ENCODE assay signal across 1 cellular context in genomic region chr17:47815106-47815918, GRCh38.
TF ChIP-seq lines count a peak whose summit lies in the region.

No MANE protein-coding gene starts in this region.

TF ChIP-seq in GM23338, 12 proteins besides CTCF, POLR2A, EP300 and RAD21:
- TF ChIP-seq POLR2AphosphoS5 (IDR thresholded peaks at IDR 0.05; ENCODE audit: low read depth) (no peak), ZNF114 (CRISPR knock-in tag; IDR thresholded peaks at IDR 0.05) (no peak), ETS1 (IDR thresholded peaks at IDR 0.05) (no peak), EZH2 (IDR thresholded peaks at IDR 0.05; ENCODE audit: low read depth, unreplicated experiment) (no peak), NANOG (IDR thresholded peaks at IDR 0.05; ENCODE audit: borderline replicate concordance) (no peak), JUNB (IDR thresholded peaks at IDR 0.05; ENCODE audit: unreplicated experiment) (no peak), EZH2phosphoT487 (IDR thresholded peaks at IDR 0.05; ENCODE audit: unreplicated experiment) (no peak), CREB1 (CRISPR knock-in tag; IDR thresholded peaks at IDR 0.05; ENCODE audit: low read depth) (no peak), ZNF331 (CRISPR knock-in tag; IDR thresholded peaks at IDR 0.05; ENCODE audit: low read depth) (no peak), STAT1 (IDR thresholded peaks at IDR 0.05; ENCODE audit: unreplicated experiment) (no peak)
- TF ChIP-seq, protein P1, sequence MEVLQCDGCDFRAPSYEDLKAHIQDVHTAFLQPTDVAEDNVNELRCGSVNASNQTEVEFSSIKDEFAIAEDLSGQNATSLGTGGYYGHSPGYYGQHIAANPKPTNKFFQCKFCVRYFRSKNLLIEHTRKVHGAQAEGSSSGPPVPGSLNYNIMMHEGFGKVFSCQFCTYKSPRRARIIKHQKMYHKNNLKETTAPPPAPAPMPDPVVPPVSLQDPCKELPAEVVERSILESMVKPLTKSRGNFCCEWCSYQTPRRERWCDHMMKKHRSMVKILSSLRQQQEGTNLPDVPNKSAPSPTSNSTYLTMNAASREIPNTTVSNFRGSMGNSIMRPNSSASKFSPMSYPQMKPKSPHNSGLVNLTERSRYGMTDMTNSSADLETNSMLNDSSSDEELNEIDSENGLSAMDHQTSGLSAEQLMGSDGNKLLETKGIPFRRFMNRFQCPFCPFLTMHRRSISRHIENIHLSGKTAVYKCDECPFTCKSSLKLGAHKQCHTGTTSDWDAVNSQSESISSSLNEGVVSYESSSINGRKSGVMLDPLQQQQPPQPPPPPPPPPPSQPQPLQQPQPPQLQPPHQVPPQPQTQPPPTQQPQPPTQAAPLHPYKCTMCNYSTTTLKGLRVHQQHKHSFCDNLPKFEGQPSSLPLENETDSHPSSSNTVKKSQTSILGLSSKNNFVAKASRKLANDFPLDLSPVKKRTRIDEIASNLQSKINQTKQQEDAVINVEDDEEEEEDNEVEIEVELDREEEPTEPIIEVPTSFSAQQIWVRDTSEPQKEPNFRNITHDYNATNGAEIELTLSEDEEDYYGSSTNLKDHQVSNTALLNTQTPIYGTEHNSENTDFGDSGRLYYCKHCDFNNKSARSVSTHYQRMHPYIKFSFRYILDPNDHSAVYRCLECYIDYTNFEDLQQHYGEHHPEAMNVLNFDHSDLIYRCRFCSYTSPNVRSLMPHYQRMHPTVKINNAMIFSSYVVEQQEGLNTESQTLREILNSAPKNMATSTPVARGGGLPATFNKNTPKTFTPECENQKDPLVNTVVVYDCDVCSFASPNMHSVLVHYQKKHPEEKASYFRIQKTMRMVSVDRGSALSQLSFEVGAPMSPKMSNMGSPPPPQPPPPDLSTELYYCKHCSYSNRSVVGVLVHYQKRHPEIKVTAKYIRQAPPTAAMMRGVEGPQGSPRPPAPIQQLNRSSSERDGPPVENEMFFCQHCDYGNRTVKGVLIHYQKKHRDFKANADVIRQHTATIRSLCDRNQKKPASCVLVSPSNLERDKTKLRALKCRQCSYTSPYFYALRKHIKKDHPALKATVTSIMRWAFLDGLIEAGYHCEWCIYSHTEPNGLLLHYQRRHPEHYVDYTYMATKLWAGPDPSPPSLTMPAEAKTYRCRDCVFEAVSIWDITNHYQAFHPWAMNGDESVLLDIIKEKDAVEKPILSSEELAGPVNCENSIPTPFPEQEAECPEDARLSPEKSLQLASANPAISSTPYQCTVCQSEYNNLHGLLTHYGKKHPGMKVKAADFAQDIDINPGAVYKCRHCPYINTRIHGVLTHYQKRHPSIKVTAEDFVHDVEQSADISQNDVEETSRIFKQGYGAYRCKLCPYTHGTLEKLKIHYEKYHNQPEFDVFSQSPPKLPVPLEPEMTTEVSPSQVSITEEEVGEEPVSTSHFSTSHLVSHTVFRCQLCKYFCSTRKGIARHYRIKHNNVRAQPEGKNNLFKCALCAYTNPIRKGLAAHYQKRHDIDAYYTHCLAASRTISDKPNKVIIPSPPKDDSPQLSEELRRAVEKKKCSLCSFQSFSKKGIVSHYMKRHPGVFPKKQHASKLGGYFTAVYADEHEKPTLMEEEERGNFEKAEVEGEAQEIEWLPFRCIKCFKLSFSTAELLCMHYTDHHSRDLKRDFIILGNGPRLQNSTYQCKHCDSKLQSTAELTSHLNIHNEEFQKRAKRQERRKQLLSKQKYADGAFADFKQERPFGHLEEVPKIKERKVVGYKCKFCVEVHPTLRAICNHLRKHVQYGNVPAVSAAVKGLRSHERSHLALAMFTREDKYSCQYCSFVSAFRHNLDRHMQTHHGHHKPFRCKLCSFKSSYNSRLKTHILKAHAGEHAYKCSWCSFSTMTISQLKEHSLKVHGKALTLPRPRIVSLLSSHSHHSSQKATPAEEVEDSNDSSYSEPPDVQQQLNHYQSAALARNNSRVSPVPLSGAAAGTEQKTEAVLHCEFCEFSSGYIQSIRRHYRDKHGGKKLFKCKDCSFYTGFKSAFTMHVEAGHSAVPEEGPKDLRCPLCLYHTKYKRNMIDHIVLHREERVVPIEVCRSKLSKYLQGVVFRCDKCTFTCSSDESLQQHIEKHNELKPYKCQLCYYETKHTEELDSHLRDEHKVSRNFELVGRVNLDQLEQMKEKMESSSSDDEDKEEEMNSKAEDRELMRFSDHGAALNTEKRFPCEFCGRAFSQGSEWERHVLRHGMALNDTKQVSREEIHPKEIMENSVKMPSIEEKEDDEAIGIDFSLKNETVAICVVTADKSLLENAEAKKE (CRISPR knock-in tag; IDR thresholded peaks at IDR 0.05), result no peak
- TF ChIP-seq, protein P2, sequence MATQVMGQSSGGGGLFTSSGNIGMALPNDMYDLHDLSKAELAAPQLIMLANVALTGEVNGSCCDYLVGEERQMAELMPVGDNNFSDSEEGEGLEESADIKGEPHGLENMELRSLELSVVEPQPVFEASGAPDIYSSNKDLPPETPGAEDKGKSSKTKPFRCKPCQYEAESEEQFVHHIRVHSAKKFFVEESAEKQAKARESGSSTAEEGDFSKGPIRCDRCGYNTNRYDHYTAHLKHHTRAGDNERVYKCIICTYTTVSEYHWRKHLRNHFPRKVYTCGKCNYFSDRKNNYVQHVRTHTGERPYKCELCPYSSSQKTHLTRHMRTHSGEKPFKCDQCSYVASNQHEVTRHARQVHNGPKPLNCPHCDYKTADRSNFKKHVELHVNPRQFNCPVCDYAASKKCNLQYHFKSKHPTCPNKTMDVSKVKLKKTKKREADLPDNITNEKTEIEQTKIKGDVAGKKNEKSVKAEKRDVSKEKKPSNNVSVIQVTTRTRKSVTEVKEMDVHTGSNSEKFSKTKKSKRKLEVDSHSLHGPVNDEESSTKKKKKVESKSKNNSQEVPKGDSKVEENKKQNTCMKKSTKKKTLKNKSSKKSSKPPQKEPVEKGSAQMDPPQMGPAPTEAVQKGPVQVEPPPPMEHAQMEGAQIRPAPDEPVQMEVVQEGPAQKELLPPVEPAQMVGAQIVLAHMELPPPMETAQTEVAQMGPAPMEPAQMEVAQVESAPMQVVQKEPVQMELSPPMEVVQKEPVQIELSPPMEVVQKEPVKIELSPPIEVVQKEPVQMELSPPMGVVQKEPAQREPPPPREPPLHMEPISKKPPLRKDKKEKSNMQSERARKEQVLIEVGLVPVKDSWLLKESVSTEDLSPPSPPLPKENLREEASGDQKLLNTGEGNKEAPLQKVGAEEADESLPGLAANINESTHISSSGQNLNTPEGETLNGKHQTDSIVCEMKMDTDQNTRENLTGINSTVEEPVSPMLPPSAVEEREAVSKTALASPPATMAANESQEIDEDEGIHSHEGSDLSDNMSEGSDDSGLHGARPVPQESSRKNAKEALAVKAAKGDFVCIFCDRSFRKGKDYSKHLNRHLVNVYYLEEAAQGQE (IDR thresholded peaks at IDR 0.05; ENCODE audit: unreplicated experiment), result no peak
TF ChIP-seq in GM23338: peak in this region for 0.
